ENCODE assay signal across 1 cellular context in genomic region chr17:59892849-59893616, GRCh38.
TF ChIP-seq lines count a peak whose summit lies in the region.

Gene RPS6KB1, plus strand, starts transcription at chr17:59893121. Its CDS starts 64 bp downstream, at chr17:59893185.
Gene TUBD1, minus strand, starts transcription at chr17:59892943. Its CDS starts 1,941 bp downstream, at chr17:59891002.

TF ChIP-seq in HEK293, 187 proteins besides CTCF, POLR2A, EP300 and RAD21 (continued from another document):
- TF ChIP-seq HIC1 (tag by site-specific recombination; IDR thresholded peaks at IDR 0.05): no peak
